8 cellular contexts compared by ENCODE assay signal in the genomic region with DNA sequence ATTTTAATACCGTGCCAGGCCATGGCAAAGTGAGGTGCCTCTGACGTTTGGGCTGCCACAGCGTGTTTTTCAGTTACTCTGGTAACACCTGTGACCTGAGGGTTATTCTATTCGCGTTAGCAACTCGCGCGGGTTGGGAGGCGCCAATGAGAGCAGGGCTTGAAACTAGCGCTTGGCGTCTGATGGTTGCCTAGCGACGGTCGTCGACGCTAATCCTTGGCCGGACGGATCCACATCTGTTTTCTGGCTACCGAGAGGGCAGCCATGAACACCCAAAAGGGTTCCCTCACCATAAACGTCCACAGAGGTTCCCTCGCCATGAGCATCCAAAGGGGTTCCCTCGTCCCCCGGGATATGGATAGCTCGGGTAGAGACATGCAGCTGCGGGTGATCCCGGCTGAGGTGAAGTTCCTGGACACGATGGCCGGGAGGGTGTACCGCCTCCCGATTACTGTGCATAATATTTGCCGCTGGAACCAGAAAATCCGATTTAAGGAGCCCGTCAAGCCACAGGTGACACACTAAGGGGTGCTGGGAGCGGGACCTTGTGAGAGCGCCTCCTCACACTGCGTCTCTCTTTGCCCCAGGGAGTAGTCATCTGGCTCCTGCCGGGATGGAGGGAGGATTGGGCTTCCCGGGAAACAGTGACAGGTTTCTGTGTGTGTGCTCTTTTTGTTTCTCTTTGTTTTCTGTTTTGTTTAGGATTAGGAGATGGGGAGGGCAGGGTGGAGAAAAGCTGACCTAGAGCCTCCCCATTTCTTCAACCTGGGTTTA. TPM values are rescaled to one million over a fixed set of nuclear protein-coding genes. Genes with fewer than 3 reads are reported as not detected.
A peak's percentile ranks its signal among the peaks of the same experiment; 100 is the strongest.
DNase-seq lines count a peak whose midpoint lies in the region; ATAC-seq and TF ChIP-seq lines count a peak whose summit lies in the region.

Gene CFAP47 (plus strand): TSS at position 199 of the 774 bp plus-strand sequence. CDS start 66 bp downstream, at position 265.

- TF ChIP-seq POLR2A in thyroid gland (IDR thresholded peaks at IDR 0.05) (no peak), vagina (IDR thresholded peaks at IDR 0.05) (no peak)

- ATAC-seq in left colon = peak; percentile 75
- no peak for ATAC-seq in HG03442 (IDR thresholded peaks at IDR 0.05; ENCODE audit: unreplicated experiment)

- WGBS in thyroid gland, 2 donors = 0% methylated on average over 6 to 18 of the region's 38 CpGs

- H3K27ac ChIP-seq in thyroid gland (no peak within 1 kb of the TSS), vagina (no peak within 1 kb of the TSS)

- TF ChIP-seq CTCF in thyroid gland (IDR thresholded peaks at IDR 0.05) (no peak), vagina (IDR thresholded peaks at IDR 0.05) (no peak)

- H3K36me3 ChIP-seq in thyroid gland (no peaks in the 10 kb centered on the region), vagina (no peaks in the 10 kb centered on the region)

- H3K4me3 ChIP-seq in thyroid gland (replicated peaks in 1 of 3) = peak within 1 kb of the TSS in 2 of 3 donors; percentile 3 to 5
- H3K4me3 ChIP-seq in vagina = peak within 1 kb of the TSS in 1 of 2 donors; percentile 16

- intact Hi-C loops in left colon (cut with DNase I, micrococcal nuclease) = no loop called here
- intact Hi-C loops in thyroid gland (cut with DNase I) = no loop called here
- intact Hi-C loops in vagina (cut with DNase I) = no loop called here

- H3K9me3 ChIP-seq in thyroid gland (no peaks in the 10 kb centered on the region), vagina (no peaks in the 10 kb centered on the region)

- no peaks in the 10 kb centered on the region for H3K4me1 ChIP-seq in thyroid gland
- H3K4me1 ChIP-seq in vagina = no peaks in the 10 kb centered on the region

- peak; percentile 4 to 15 for DNase-seq in NOMO-1 (lab: John Stamatoyannopoulos, UW; ENCODE audit: unreplicated experiment in 2 of 2)
- DNase-seq in NOMO-1 treated with DMSO at 0.1 percent for 48 hours (lab: John Stamatoyannopoulos, UW; ENCODE audit: unreplicated experiment) = no peak
- peak; percentile 11 for DNase-seq in astrocyte of the hippocampus (ENCODE audit: low read depth, low spot score)
- peak; percentile 33 to 48 for DNase-seq in left colon
- DNase-seq in thyroid gland = peak; percentile 68 to 73
- no peak for DNase-seq in AG08396 (ENCODE audit: low spot score)
- no peak for DNase-seq in vagina (ENCODE audit: extremely low spot score in 2 of 2)

- H3K27me3 ChIP-seq in thyroid gland (no peaks in the 10 kb centered on the region), vagina (no peaks in the 10 kb centered on the region)

RNA-seq across cellular contexts. Expression of gene CFAP47, which starts in this region (rescaled TPM):
- total RNA-seq in left colon (not detected), thyroid gland (1 to 10 TPM; 2.4 to 8.8 (median 4.1) TPM), vagina (not detected)

Comparison
In these comparisons a context has a peak if more than half of its experiments do, and no peak if none do; other contexts are left out.
1. DNase-seq: peak in NOMO-1 (2 of 2), astrocyte of the hippocampus (single experiment) and thyroid gland (2 of 2); none in NOMO-1 treated with DMSO at 0.1 percent for 48 hours (single experiment), AG08396 (single experiment) and vagina (0 of 2).
2. Peak in DNase-seq and ATAC-seq in left colon; RNA of the gene not detected or under 1 TPM.